ENCODE assay signal across 12 cellular contexts in the genomic region with DNA sequence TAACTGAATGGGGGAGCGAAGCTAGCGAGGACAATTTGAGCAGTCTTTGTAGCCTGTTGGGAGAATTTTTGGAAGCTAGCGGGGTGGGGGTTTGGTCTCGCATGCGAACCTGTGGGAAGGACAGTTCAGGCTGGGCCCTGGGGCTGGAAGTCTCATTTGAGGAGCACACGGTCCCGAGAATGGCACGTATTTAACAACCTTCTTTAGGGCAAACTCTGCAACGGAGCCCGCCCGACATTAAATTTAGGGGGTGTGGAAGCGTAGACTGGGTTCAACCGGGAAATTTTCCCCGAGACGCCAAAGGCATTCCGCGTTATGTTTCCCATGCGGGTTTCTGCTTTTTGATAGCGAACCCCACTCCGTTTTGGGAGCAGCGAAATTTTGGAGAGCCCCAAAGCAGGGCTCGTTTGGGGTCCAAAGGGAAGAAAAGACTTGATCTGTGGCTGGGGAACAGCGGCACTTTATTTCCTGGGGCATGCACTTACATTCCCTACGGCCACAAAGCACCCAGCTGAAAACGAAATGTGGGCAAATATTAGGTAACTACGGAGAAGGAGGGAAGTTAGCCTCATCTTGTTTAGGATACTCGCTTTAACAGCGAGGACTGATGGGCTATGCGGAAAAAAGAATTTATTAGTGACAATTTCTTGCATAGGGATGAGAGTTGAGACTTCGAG. TPM values are rescaled to one million over a fixed set of nuclear protein-coding genes. Genes with fewer than 3 reads are reported as not detected.
DNase-seq lines count a peak whose midpoint lies in the region; ATAC-seq and TF ChIP-seq lines count a peak whose summit lies in the region.
"Had no signal": no experiment of that assay in that cellular context is flagged by ENCODE, and none has a peak within 500 bp of the region (broad histone marks: within the 10 kb centered on the region; RNA-seq: fewer than 3 reads in every experiment).

No MANE protein-coding gene starts in this region.

- peak overlapping the region; percentile 73 for H3K4me3 ChIP-seq in left ventricle myocardium inferior
- no peak overlapping the region for H3K4me3 ChIP-seq in effector memory CD4-positive, alpha-beta T cell (ENCODE audit: insufficient read depth, low read depth, low read length, poor library complexity, severe bottlenecking)

- H3K27ac ChIP-seq in left ventricle myocardium inferior (replicated peaks): peak overlapping the region; percentile 96
- H3K27ac ChIP-seq in effector memory CD4-positive, alpha-beta T cell (ENCODE audit: insufficient read depth, low read length, poor library complexity, severe bottlenecking): no peak overlapping the region

- peaks cover 70% of the 10 kb centered on the region for H3K4me1 ChIP-seq in left ventricle myocardium inferior
- no peaks in the 10 kb centered on the region for H3K4me1 ChIP-seq in effector memory CD4-positive, alpha-beta T cell (ENCODE audit: control insufficient read depth, insufficient read depth, low read length, poor library complexity, severe bottlenecking)

- peaks cover 7% of the 10 kb centered on the region for H3K4me1 Mint-ChIP-seq in activated T-helper 2 cell treated with anti-CD3 and anti-CD28 coated beads, Interferon-gamma antibody, Interleukin-2, Interleukin-4, amounts not matched to agents 10 μg/mL and 5 μg/mL and 100 μg/mL, durations not matched to agents 14 hours and 24 hours and 36 hours (ENCODE audit: low read depth)
- H3K4me1 Mint-ChIP-seq in progenitor cell of endocrine pancreas (ENCODE audit: low read depth) (peaks cover 41% of the 10 kb centered on the region), immature natural killer cell (peaks cover 0 to 2% of the 10 kb centered on the region in 2 donors)

- intact Hi-C loops in activated T-helper 2 cell treated with anti-CD3 and anti-CD28 coated beads, Interferon-gamma antibody, Interleukin-2, Interleukin-4, amounts not matched to agents 10 μg/mL and 5 μg/mL and 100 μg/mL, durations not matched to agents 14 hours and 24 hours and 36 hours (cut with micrococcal nuclease): no loop called here
- intact Hi-C loops in left ventricle myocardium inferior (cut with micrococcal nuclease): no loop called here

- no peaks in the 10 kb centered on the region for H3K27me3 ChIP-seq in left ventricle myocardium inferior (ENCODE audit: low read depth)
- peaks cover 28% of the 10 kb centered on the region for H3K27me3 ChIP-seq in effector memory CD4-positive, alpha-beta T cell (replicated peaks; ENCODE audit: control insufficient read depth, insufficient read depth, low read length, poor library complexity, severe bottlenecking)

- no peaks in the 10 kb centered on the region for H3K36me3 ChIP-seq in left ventricle myocardium inferior
- no peaks in the 10 kb centered on the region for H3K36me3 ChIP-seq in effector memory CD4-positive, alpha-beta T cell (ENCODE audit: control insufficient read depth, insufficient read depth, low read length)

- peak overlapping the region; percentile 22 for H3K27ac Mint-ChIP-seq in activated T-helper 2 cell treated with anti-CD3 and anti-CD28 coated beads, Interferon-gamma antibody, Interleukin-2, Interleukin-4, amounts not matched to agents 10 μg/mL and 5 μg/mL and 100 μg/mL, durations not matched to agents 14 hours and 24 hours and 36 hours
- peak overlapping the region; percentile 69 for H3K27ac Mint-ChIP-seq in progenitor cell of endocrine pancreas
- no peak overlapping the region for H3K27ac Mint-ChIP-seq in immature natural killer cell
- H3K27ac Mint-ChIP-seq: activated naive CD4-positive, alpha-beta T cell treated with anti-CD3 and anti-CD28 coated beads, Interleukin-2, amount 50 U/mL, for 24 hours; T-cell had no signal

- DNase-seq in ELF-1 (ENCODE audit: low read depth, low spot score) (peak; percentile 55), left ventricle myocardium inferior (no peak), progenitor cell of endocrine pancreas (ENCODE audit: low spot score, unreplicated experiment) (no peak), immature natural killer cell (no peak), NCI-H2107 (lab: John Stamatoyannopoulos, UW) (no peak)
- no peak for DNase-seq in activated T-helper 2 cell treated with anti-CD3 and anti-CD28 coated beads, Interferon-gamma antibody, Interleukin-2, Interleukin-4, amounts not matched to agents 10 μg/mL and 5 μg/mL and 100 μg/mL, durations not matched to agents 14 hours and 24 hours and 36 hours (ENCODE audit: low spot score)
- no peak for DNase-seq in effector memory CD4-positive, alpha-beta T cell
- DNase-seq: Calu3, NCI-H1417 treated with DMSO at 0.1 percent for 48 hours, T-cell had no signal

- H3K27me3 Mint-ChIP-seq in activated T-helper 2 cell treated with anti-CD3 and anti-CD28 coated beads, Interferon-gamma antibody, Interleukin-2, Interleukin-4, amounts not matched to agents 10 μg/mL and 5 μg/mL and 100 μg/mL, durations not matched to agents 14 hours and 24 hours and 36 hours (ENCODE audit: low read depth): peaks cover 73% of the 10 kb centered on the region
- H3K27me3 Mint-ChIP-seq in progenitor cell of endocrine pancreas (peaks cover 20% of the 10 kb centered on the region), immature natural killer cell (ENCODE audit: low read depth in 3 of 3) (peaks cover 13 to 50% (median 25%) of the 10 kb centered on the region in 3 donors)

- no peaks in the 10 kb centered on the region for H3K9me3 ChIP-seq in left ventricle myocardium inferior (replicated peaks)
- no peaks in the 10 kb centered on the region for H3K9me3 ChIP-seq in effector memory CD4-positive, alpha-beta T cell (ENCODE audit: control insufficient read depth, low read length)

- no peaks in the 10 kb centered on the region for H3K9me3 Mint-ChIP-seq in activated T-helper 2 cell treated with anti-CD3 and anti-CD28 coated beads, Interferon-gamma antibody, Interleukin-2, Interleukin-4, amounts not matched to agents 10 μg/mL and 5 μg/mL and 100 μg/mL, durations not matched to agents 14 hours and 24 hours and 36 hours
- H3K9me3 Mint-ChIP-seq in progenitor cell of endocrine pancreas (ENCODE audit: low read depth) (no peaks in the 10 kb centered on the region), immature natural killer cell (peaks cover 0 to 9% (median under 1%) of the 10 kb centered on the region in 6 donors)
- H3K9me3 Mint-ChIP-seq: activated naive CD4-positive, alpha-beta T cell treated with anti-CD3 and anti-CD28 coated beads, Interleukin-2, amount 50 U/mL, for 24 hours; T-cell had no signal

- no peak overlapping the region for H3K4me3 Mint-ChIP-seq in activated T-helper 2 cell treated with anti-CD3 and anti-CD28 coated beads, Interferon-gamma antibody, Interleukin-2, Interleukin-4, amounts not matched to agents 10 μg/mL and 5 μg/mL and 100 μg/mL, durations not matched to agents 14 hours and 24 hours and 36 hours (ENCODE audit: low read depth)
- H3K4me3 Mint-ChIP-seq in progenitor cell of endocrine pancreas (ENCODE audit: low read depth) (peak overlapping the region; percentile 59), immature natural killer cell (peak overlapping the region in 1 of 5 donors; percentile 41)
- H3K4me3 Mint-ChIP-seq: activated naive CD4-positive, alpha-beta T cell treated with anti-CD3 and anti-CD28 coated beads, Interleukin-2, amount 50 U/mL, for 24 hours; T-cell had no signal

- no peak for ATAC-seq in GM21447 (IDR thresholded peaks at IDR 0.05; ENCODE audit: unreplicated experiment)
- ATAC-seq: T-cell had no signal

- TF ChIP-seq CTCF in left ventricle myocardium inferior (IDR thresholded peaks at IDR 0.05; ENCODE audit: borderline replicate concordance) (no peak), progenitor cell of endocrine pancreas (IDR thresholded peaks at IDR 0.05; ENCODE audit: unreplicated experiment) (no peak)

- no peaks in the 10 kb centered on the region for H3K36me3 Mint-ChIP-seq in activated T-helper 2 cell treated with anti-CD3 and anti-CD28 coated beads, Interferon-gamma antibody, Interleukin-2, Interleukin-4, amounts not matched to agents 10 μg/mL and 5 μg/mL and 100 μg/mL, durations not matched to agents 14 hours and 24 hours and 36 hours (ENCODE audit: low read depth)
- no peaks in the 10 kb centered on the region for H3K36me3 Mint-ChIP-seq in progenitor cell of endocrine pancreas (ENCODE audit: insufficient read depth)
- H3K36me3 Mint-ChIP-seq in immature natural killer cell: no peaks in the 10 kb centered on the region
- H3K36me3 Mint-ChIP-seq: activated naive CD4-positive, alpha-beta T cell treated with anti-CD3 and anti-CD28 coated beads, Interleukin-2, amount 50 U/mL, for 24 hours; T-cell had no signal

RNA-seq across cellular contexts. Expression of a gene that starts 35.3 kb away (rescaled TPM):
- 0.02 TPM in 1 of 2 replicates, not detected in the other for total RNA-seq in activated T-helper 2 cell treated with anti-CD3 and anti-CD28 coated beads, Interferon-gamma antibody, Interleukin-2, Interleukin-4, amounts not matched to agents 10 μg/mL and 5 μg/mL and 100 μg/mL, durations not matched to agents 14 hours and 24 hours and 36 hours
- total RNA-seq in left ventricle myocardium inferior (110 TPM), progenitor cell of endocrine pancreas (15.3 and 15.5 TPM in 2 replicates)
- polyA plus RNA-seq in immature natural killer cell: not detected

Comparison
In these comparisons a context has a peak if more than half of its experiments do, and no peak if none do; other contexts are left out.
1. H3K27ac Mint-ChIP-seq: peak in activated T-helper 2 cell treated with anti-CD3 and anti-CD28 coated beads, Interferon-gamma antibody, Interleukin-2, Interleukin-4, amounts not matched to agents 10 μg/mL and 5 μg/mL and 100 μg/mL, durations not matched to agents 14 hours and 24 hours and 36 hours (single experiment) and progenitor cell of endocrine pancreas (single experiment); none in immature natural killer cell (0 of 6).
2. RNA of a gene that starts 35.3 kb away (total RNA-seq): 110 TPM in left ventricle myocardium inferior (single experiment) and 15.3 to 15.5 TPM in progenitor cell of endocrine pancreas; 0.02 TPM in activated T-helper 2 cell treated with anti-CD3 and anti-CD28 coated beads, Interferon-gamma antibody, Interleukin-2, Interleukin-4, amounts not matched to agents 10 μg/mL and 5 μg/mL and 100 μg/mL, durations not matched to agents 14 hours and 24 hours and 36 hours; every median in the first group is over 10 times any median in the second.